Comparison of ENCODE assay signal across 12 cellular contexts in genomic region chr18:9918016-9918680, GRCh38. TPM values are rescaled to one million over a fixed set of nuclear protein-coding genes. Genes with fewer than 3 reads are reported as not detected.
DNase-seq lines count a peak whose midpoint lies in the region; ATAC-seq and TF ChIP-seq lines count a peak whose summit lies in the region.
"Had no signal": no experiment of that assay in that cellular context is flagged by ENCODE, and none has a peak within 500 bp of the region (broad histone marks: within the 10 kb centered on the region; RNA-seq: fewer than 3 reads in every experiment).

No MANE protein-coding gene starts in this region.

- H3K27ac Mint-ChIP-seq in naive thymus-derived CD4-positive, alpha-beta T cell: no peak overlapping the region

- peaks cover 0 to 7% (median 0%) of the 10 kb centered on the region in 3 experiments for H3K36me3 ChIP-seq in naive thymus-derived CD4-positive, alpha-beta T cell (ENCODE audit: control insufficient read depth in 2 of 3, insufficient read depth in 3 of 3, low read length in 3 of 3)
- H3K36me3 ChIP-seq: pancreas had no signal

- intact Hi-C loops in dorsolateral prefrontal cortex (cut with DNase I): loop anchor here (10.0 kb wide), 3 partner anchors 103 to 213 kb away; partner anchors contain the start of gene RAB31 (in 2 of the 2)
- intact Hi-C loops in naive thymus-derived CD4-positive, alpha-beta T cell (cut with micrococcal nuclease): loop anchor here in 1 of 2 donors (10.0 kb wide), 1 partner anchor 1213 kb away; the partner anchor contains the start of gene MTCL1

- H3K27ac ChIP-seq in dorsolateral prefrontal cortex: peak overlapping the region in 41 of 59 donors; percentile 2 to 98 (median 45)
- no peak overlapping the region for H3K27ac ChIP-seq in naive thymus-derived CD4-positive, alpha-beta T cell (ENCODE audit: low read depth, low read length)

- H3K9me3 Mint-ChIP-seq in naive thymus-derived CD4-positive, alpha-beta T cell: no peaks in the 10 kb centered on the region

- H3K36me3 Mint-ChIP-seq in naive thymus-derived CD4-positive, alpha-beta T cell: no peaks in the 10 kb centered on the region

- H3K4me1 Mint-ChIP-seq in naive thymus-derived CD4-positive, alpha-beta T cell: peaks cover 22 to 30% (median 26%) of the 10 kb centered on the region in 7 donors

- TF ChIP-seq CTCF in dorsolateral prefrontal cortex (IDR thresholded peaks at IDR 0.05 in 54 of 56, conservative IDR thresholded peaks at IDR 0.05 in 2 of 56; ENCODE audit: low read depth in 1 of 56, partially characterized antibody in 56 of 56): no peak

- H3K4me1 ChIP-seq in naive thymus-derived CD4-positive, alpha-beta T cell (ENCODE audit: control insufficient read depth in 2 of 2, insufficient read depth in 2 of 2, low read length in 2 of 2): peaks cover 63 to 64% of the 10 kb centered on the region in 2 donors

- POLR2A ChIA-PET in naive thymus-derived CD4-positive, alpha-beta T cell (lab: Charles Lee): no interaction called here

- no peaks in the 10 kb centered on the region for H3K9me3 ChIP-seq in naive thymus-derived CD4-positive, alpha-beta T cell (ENCODE audit: control insufficient read depth in 2 of 3, low read length in 3 of 3)
- H3K9me3 ChIP-seq: pancreas had no signal

- no peaks in the 10 kb centered on the region for H3K27me3 Mint-ChIP-seq in naive thymus-derived CD4-positive, alpha-beta T cell

- CTCF ChIA-PET in naive thymus-derived CD4-positive, alpha-beta T cell (lab: Charles Lee): no interaction called here

- peak; percentile 48 for DNase-seq in CD1c-positive myeloid dendritic cell (ENCODE audit: extremely low spot score)
- peak; percentile 62 for DNase-seq in NCI-H226
- DNase-seq in dorsolateral prefrontal cortex: no peak
- DNase-seq in naive thymus-derived CD4-positive, alpha-beta T cell: no peak
- DNase-seq in NCI-H526 treated with DMSO at 0.1 percent for 48 hours (lab: John Stamatoyannopoulos, UW): no peak
- DNase-seq: amygdala, hypothalamus, KG1, pancreas had no signal

- H3K4me3 ChIP-seq in dorsolateral prefrontal cortex: peak overlapping the region in 19 of 59 donors; percentile 1 to 97 (median 10)
- H3K4me3 ChIP-seq in naive thymus-derived CD4-positive, alpha-beta T cell (ENCODE audit: low read length): peak overlapping the region; percentile 5
- H3K4me3 ChIP-seq: pancreas had no signal

- ATAC-seq in naive thymus-derived CD4-positive, alpha-beta T cell: no peak
- ATAC-seq in HG03432 (IDR thresholded peaks at IDR 0.05; ENCODE audit: unreplicated experiment) (no peak), HG02981 (IDR thresholded peaks at IDR 0.05; ENCODE audit: unreplicated experiment) (no peak), GM21390 (IDR thresholded peaks at IDR 0.05; ENCODE audit: unreplicated experiment) (no peak)
- ATAC-seq: pancreas had no signal

- H3K27me3 ChIP-seq in dorsolateral prefrontal cortex: no peaks in the 10 kb centered on the region
- H3K27me3 ChIP-seq in naive thymus-derived CD4-positive, alpha-beta T cell (ENCODE audit: control insufficient read depth in 2 of 2, insufficient read depth in 2 of 2, low read length in 2 of 2): no peaks in the 10 kb centered on the region
- H3K27me3 ChIP-seq: pancreas had no signal

- no peak overlapping the region for H3K4me3 Mint-ChIP-seq in naive thymus-derived CD4-positive, alpha-beta T cell

RNA-seq across cellular contexts. Expression of gene VAPA, which starts 4.3 kb away (rescaled TPM):
- 100 to 1,000 TPM; 189 to 323 (median 265) TPM for total RNA-seq in dorsolateral prefrontal cortex
- 100 to 1,000 TPM; 109 to 199 (median 151) TPM for total RNA-seq in naive thymus-derived CD4-positive, alpha-beta T cell
- 100 to 1,000 TPM; 214 to 278 TPM for polyA plus RNA-seq in naive thymus-derived CD4-positive, alpha-beta T cell

RNA-seq across cellular contexts. Expression of gene TXNDC2, which starts 32.4 kb away (rescaled TPM):
- 1 to 10 TPM in 7 of 120 experiments, under 1 TPM in 71, not detected in 42; 0.12 to 2.2 (median 0.46) TPM for total RNA-seq in dorsolateral prefrontal cortex
- under 1 TPM in 1 of 5 experiments, not detected in 4; 0.07 TPM for total RNA-seq in naive thymus-derived CD4-positive, alpha-beta T cell
- not detected for polyA plus RNA-seq in naive thymus-derived CD4-positive, alpha-beta T cell
- total RNA-seq: pancreas had no signal
- polyA plus RNA-seq: pancreas had no signal

Comparison
In these comparisons a context has a peak if more than half of its experiments do, and no peak if none do; other contexts are left out.
1. DNase-seq: peak in CD1c-positive myeloid dendritic cell (single experiment) and NCI-H226 (single experiment); none in dorsolateral prefrontal cortex (0 of 10), naive thymus-derived CD4-positive, alpha-beta T cell (0 of 9) and NCI-H526 treated with DMSO at 0.1 percent for 48 hours (single experiment).